In genomic region chr7:50409856-50410468, GRCh38 we compare ENCODE assay signal across 9 cellular contexts. TPM values are rescaled to one million over a fixed set of nuclear protein-coding genes. Genes with fewer than 3 reads are reported as not detected.
A peak's percentile ranks its signal among the peaks of the same experiment; 100 is the strongest.
DNase-seq lines count a peak whose midpoint lies in the region; ATAC-seq, FAIRE-seq and TF ChIP-seq lines count a peak whose summit lies in the region.
"Had no signal": no experiment of that assay in that cellular context is flagged by ENCODE, and none has a peak within 500 bp of the region (broad histone marks: within the 10 kb centered on the region; RNA-seq: fewer than 3 reads in every experiment).

No MANE protein-coding gene starts in this region.

- no peaks in the 10 kb centered on the region for H3K9me3 ChIP-seq in naive thymus-derived CD4-positive, alpha-beta T cell (ENCODE audit: control insufficient read depth in 2 of 3, low read length in 3 of 3)
- no peaks in the 10 kb centered on the region for H3K9me3 ChIP-seq in SK-N-SH

- no peaks in the 10 kb centered on the region for H3K9me2 ChIP-seq in SK-N-SH

- H3K27me3 Mint-ChIP-seq in naive thymus-derived CD4-positive, alpha-beta T cell = no peaks in the 10 kb centered on the region

- H3K4me1 Mint-ChIP-seq in naive thymus-derived CD4-positive, alpha-beta T cell = peaks cover 45 to 69% (median 62%) of the 10 kb centered on the region in 7 donors

- intact Hi-C loops in naive thymus-derived CD4-positive, alpha-beta T cell (cut with micrococcal nuclease) = no loop called here

- in situ Hi-C loops in KBM-7 (cut with MboI; ENCODE audit: low pct_unique_long_range_greater_than_20kb, low sequenced_read_pairs) = no loop called here

- WGBS in SK-N-SH (ENCODE audit: low lambda C conversion rate) = 60% methylated on average over 15 of the region's 15 CpGs

- no peaks in the 10 kb centered on the region for H3F3A ChIP-seq in SK-N-SH (replicated peaks; ENCODE audit: insufficient read depth)

- TF ChIP-seq EP300 in SK-N-SH (IDR thresholded peaks at IDR 0.05; ENCODE audit: borderline replicate concordance in 1 of 2, low read depth in 1 of 2, low read length in 1 of 2) = no peak

- no peak for TF ChIP-seq RAD21 in SK-N-SH (IDR thresholded peaks at IDR 0.05; ENCODE audit: low read length)

- CTCF ChIA-PET in naive thymus-derived CD4-positive, alpha-beta T cell (lab: Charles Lee) = interaction anchor here (0.9 kb wide), 1 partner anchor 270 kb away, joined by 8 read pairs; no protein-coding TSS in a partner anchor
- CTCF ChIA-PET in SK-N-SH (lab: Yijun Ruan, JAX) = interaction anchor here (0.9 to 18.1 kb wide), 3 partner anchors 40 to 269 kb away, joined by 3 to 353 read pairs (median 8); no protein-coding TSS in a partner anchor

- H3K4me2 ChIP-seq in SK-N-SH = no peak overlapping the region

- H3K27ac ChIP-seq in naive thymus-derived CD4-positive, alpha-beta T cell (ENCODE audit: low read depth, low read length) = no peak overlapping the region
- no peak overlapping the region for H3K27ac ChIP-seq in SK-N-SH (ENCODE audit: low read depth in 2 of 2, low read length in 1 of 2)

- H2AFZ ChIP-seq in SK-N-SH (ENCODE audit: low read depth) = no peak overlapping the region

- no peaks in the 10 kb centered on the region for H4K20me1 ChIP-seq in SK-N-SH (ENCODE audit: insufficient read depth)

- peak; percentile 31 for DNase-seq in KBM-7
- DNase-seq in naive thymus-derived CD4-positive, alpha-beta T cell = no peak
- DNase-seq in DMS153 treated with DMSO at 0.1 percent for 48 hours (lab: John Stamatoyannopoulos, UW; ENCODE audit: unreplicated experiment) = no peak
- DNase-seq in SK-N-SH = no peak
- no peak for DNase-seq in GM20000 (ENCODE audit: low spot score)
- no peak for DNase-seq in RCC 7860 (ENCODE audit: low spot score)

- POLR2A ChIA-PET in naive thymus-derived CD4-positive, alpha-beta T cell (lab: Charles Lee) = interaction anchor here (1.1 to 1.4 kb wide), 3 partner anchors 28 to 47 kb away, joined by 3 to 5 read pairs (median 3); no protein-coding TSS in a partner anchor
- POLR2A ChIA-PET in SK-N-SH (lab: Yijun Ruan, JAX) = no interaction called here

- no peak overlapping the region for H3K9ac ChIP-seq in SK-N-SH

- no peak for FAIRE-seq in RCC 7860 (lab: Jason Lieb, UNC)
- FAIRE-seq: HTR-8/SVneo had no signal

- no peaks in the 10 kb centered on the region for H3K9me3 Mint-ChIP-seq in naive thymus-derived CD4-positive, alpha-beta T cell

- H3K36me3 Mint-ChIP-seq in naive thymus-derived CD4-positive, alpha-beta T cell = peaks cover 0 to 11% (median 0%) of the 10 kb centered on the region in 5 donors

- H3K4me1 ChIP-seq in naive thymus-derived CD4-positive, alpha-beta T cell (ENCODE audit: control insufficient read depth in 2 of 2, insufficient read depth in 2 of 2, low read length in 2 of 2) = peaks cover 0 to 12% of the 10 kb centered on the region in 2 donors
- H3K4me1 ChIP-seq in SK-N-SH (ENCODE audit: control insufficient read depth in 1 of 2, insufficient read depth in 2 of 2, low read depth in 1 of 2, low read length in 1 of 2) = no peaks in the 10 kb centered on the region; a peak in 1 of 4 replicates

- peak; percentile 65 for ATAC-seq in GM18868 (IDR thresholded peaks at IDR 0.05; ENCODE audit: unreplicated experiment)
- ATAC-seq in GM21786 (IDR thresholded peaks at IDR 0.05; ENCODE audit: unreplicated experiment) = peak; percentile 54
- ATAC-seq in naive thymus-derived CD4-positive, alpha-beta T cell = peak; percentile 72

- H3K36me3 ChIP-seq in naive thymus-derived CD4-positive, alpha-beta T cell (ENCODE audit: control insufficient read depth in 2 of 3, insufficient read depth in 3 of 3, low read length in 3 of 3) = no peaks in the 10 kb centered on the region
- H3K36me3 ChIP-seq in SK-N-SH (replicated peaks in 1 of 2; ENCODE audit: control insufficient read depth in 1 of 2, insufficient read depth in 2 of 2, low read length in 1 of 2) = no peaks in the 10 kb centered on the region

- H3K79me2 ChIP-seq in SK-N-SH (ENCODE audit: insufficient read depth) = no peaks in the 10 kb centered on the region

- H3K4me3 Mint-ChIP-seq in naive thymus-derived CD4-positive, alpha-beta T cell = peak overlapping the region in 8 of 10 donors; percentile 7 to 73 (median 54)

- H3K4me3 ChIP-seq in naive thymus-derived CD4-positive, alpha-beta T cell (ENCODE audit: low read length) = no peak overlapping the region
- no peak overlapping the region for H3K4me3 ChIP-seq in SK-N-SH (ENCODE audit: low read depth in 2 of 2, low read length in 1 of 2)

- no peaks in the 10 kb centered on the region for H3K27me3 ChIP-seq in naive thymus-derived CD4-positive, alpha-beta T cell (ENCODE audit: control insufficient read depth in 2 of 2, insufficient read depth in 2 of 2, low read length in 2 of 2)
- H3K27me3 ChIP-seq in SK-N-SH (ENCODE audit: insufficient read depth) = peaks cover 20% of the 10 kb centered on the region; the same call in 1 of the 2 replicates

- TF ChIP-seq CTCF in SK-N-SH (IDR thresholded peaks at IDR 0.05) (no peak), GM20000 (IDR thresholded peaks at IDR 0.05; ENCODE audit: extremely low read depth, missing control alignments) (no peak)

- peak overlapping the region; percentile 34 to 85 (median 74) for H3K27ac Mint-ChIP-seq in naive thymus-derived CD4-positive, alpha-beta T cell

TF ChIP-seq in SK-N-SH, 30 proteins besides CTCF, POLR2A, EP300 and RAD21:
- TF ChIP-seq REST (IDR thresholded peaks at IDR 0.05; ENCODE audit: low read depth, low read length) (no peak), TAF1 (IDR thresholded peaks at IDR 0.05; ENCODE audit: borderline replicate concordance, low read depth, low read length) (no peak), MAX (IDR thresholded peaks at IDR 0.05; ENCODE audit: low read depth) (no peak), IRF3 (IDR thresholded peaks at IDR 0.05; ENCODE audit: low read depth, low read length) (no peak), FOXM1 (IDR thresholded peaks at IDR 0.05; ENCODE audit: low read depth) (no peak), GATA2 (CRISPR knock-in tag; IDR thresholded peaks at IDR 0.05) (no peak), RCOR1 (IDR thresholded peaks at IDR 0.05; ENCODE audit: low read length) (no peak), SIN3A (IDR thresholded peaks at IDR 0.05; ENCODE audit: borderline replicate concordance, low read depth, low read length) (no peak), PBX3 (IDR thresholded peaks at IDR 0.05) (no peak), FOSL2 (IDR thresholded peaks at IDR 0.05; ENCODE audit: borderline replicate concordance, low read depth) (no peak), JUND (IDR thresholded peaks at IDR 0.05) (no peak)

RNA-seq across cellular contexts. Expression of gene FIGNL1, which starts 40.2 kb away (rescaled TPM):
- total RNA-seq in naive thymus-derived CD4-positive, alpha-beta T cell = 10 to 100 TPM in 3 of 5 experiments, 1 to 10 TPM in 2; 7.7 to 30.2 (median 14.3) TPM
- 10 to 100 TPM in 1 of 2 donors, 1 to 10 TPM in 1; 9.1 to 10.3 TPM for polyA plus RNA-seq in naive thymus-derived CD4-positive, alpha-beta T cell
- polyA plus RNA-seq in SK-N-SH (2012; rRNA removed) = 6.7 and 8.6 TPM in 2 replicates
- 7.3 and 7.7 TPM in 2 replicates for polyA plus RNA-seq in SK-N-SH (2012; cell fraction: cytosol; rRNA removed)
- polyA plus RNA-seq in SK-N-SH (2012; cell fraction: nucleus; rRNA removed) = 7.3 and 12.9 TPM in 2 replicates
